Comparison of ENCODE assay signal across 21 cellular contexts in the genomic region with DNA sequence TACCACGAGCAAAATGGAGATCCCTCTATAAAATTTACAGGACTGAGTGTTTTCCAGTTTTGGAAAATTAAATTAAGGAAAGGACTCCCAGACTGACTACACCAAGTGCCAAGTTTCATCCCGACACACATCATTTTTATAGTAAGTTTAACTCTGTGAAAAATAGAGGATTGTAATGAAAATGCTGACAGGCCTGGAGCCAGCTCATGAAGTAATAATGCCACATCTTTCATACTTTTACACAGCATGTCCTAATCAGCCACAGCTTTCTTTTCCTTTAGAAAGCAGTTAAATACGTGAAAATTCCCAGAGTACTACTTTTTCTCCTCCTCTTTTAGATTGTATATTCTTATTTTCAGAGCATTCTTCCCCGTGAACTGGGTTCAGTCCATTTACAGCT.
"Had no signal": no experiment of that assay in that cellular context is flagged by ENCODE, and none has a peak within 500 bp of the region (broad histone marks: within the 10 kb centered on the region; RNA-seq: fewer than 3 reads in every experiment).

No MANE protein-coding gene starts in this region.

- H3K9me3 Mint-ChIP-seq: dendritic cell treated with granulocyte-macrophage colony-stimulating factor and Interleukin-4, amounts not matched to agents 40 ng/mL and 50 ng/mL, for 4 days had no signal

- H3K27me3 Mint-ChIP-seq: activated naive CD8-positive, alpha-beta T cell; dendritic cell treated with granulocyte-macrophage colony-stimulating factor and Interleukin-4, amounts not matched to agents 40 ng/mL and 50 ng/mL, for 4 days had no signal

- H3K27ac Mint-ChIP-seq: activated naive CD8-positive, alpha-beta T cell; dendritic cell treated with granulocyte-macrophage colony-stimulating factor and Interleukin-4, amounts not matched to agents 40 ng/mL and 50 ng/mL, for 4 days; natural killer cell; T-cell had no signal

- DNase-seq: activated CD4-positive, alpha-beta T cell treated with anti-CD3 and anti-CD28 coated beads, Interleukin-2, amount 50 U/mL, for 1 hour; activated CD8-positive, alpha-beta memory T cell treated with anti-CD3 and anti-CD28 coated beads for 24 hours; activated gamma-delta T cell treated with Interleukin-2 at 50 U/mL for 16 hours; amygdala; effector memory CD4-positive, alpha-beta T cell; hypothalamus; kidney; left lung; mammary epithelial cell; natural killer cell; right cardiac atrium; stimulated activated naive CD8-positive, alpha-beta T cell treated with anti-CD3 and anti-CD28 coated beads, Interleukin-15, Interleukin-2, amounts not matched to agents 100 U/mL and 50 U/mL, for 24 hours; T-cell; T-helper 9 cell; upper lobe of left lung had no signal

- H3K4me1 Mint-ChIP-seq: natural killer cell, T-cell had no signal

- H3K4me3 ChIP-seq: left lung, prostate gland, smooth muscle cell, upper lobe of left lung had no signal

- H3K36me3 ChIP-seq: left lung, prostate gland, upper lobe of left lung had no signal

- ATAC-seq: activated CD4-positive, CD25-positive, alpha-beta regulatory T cell treated with anti-CD3 and anti-CD28 coated beads, Interleukin-2, amount 50 U/mL, for 24 hours; left lung; natural killer cell; right cardiac atrium; stimulated activated naive CD8-positive, alpha-beta T cell treated with anti-CD3 and anti-CD28 coated beads, Interleukin-15, Interleukin-2, amounts not matched to agents 100 U/mL and 50 U/mL, for 24 hours; T-cell had no signal

- H3K4me2 ChIP-seq: smooth muscle cell had no signal

- H3K4me3 Mint-ChIP-seq: activated naive CD8-positive, alpha-beta T cell; dendritic cell treated with granulocyte-macrophage colony-stimulating factor and Interleukin-4, amounts not matched to agents 40 ng/mL and 50 ng/mL, for 4 days; natural killer cell; T-cell had no signal

- H3K4me1 ChIP-seq: left lung, prostate gland, upper lobe of left lung had no signal

- H3K36me3 Mint-ChIP-seq: activated naive CD8-positive, alpha-beta T cell; natural killer cell; T-cell had no signal

- H3K27ac ChIP-seq: epithelial cell of prostate, left lung, prostate gland, upper lobe of left lung had no signal

- H3K27me3 ChIP-seq: left lung, upper lobe of left lung had no signal
